ENCODE assay signal across 25 cellular contexts in genomic region chr12:26654623-26655022, GRCh38.
"Had no signal": no experiment of that assay in that cellular context is flagged by ENCODE, and none has a peak within 500 bp of the region (broad histone marks: within the 10 kb centered on the region; RNA-seq: fewer than 3 reads in every experiment).

No MANE protein-coding gene starts in this region.

- H3K27me3 ChIP-seq: ascending aorta, cardiac muscle cell, SJCRH30 had no signal

- H3K4me3 Mint-ChIP-seq: activated CD4-positive, alpha-beta T cell treated with anti-CD3 and anti-CD28 coated beads, Interleukin-2, amount 10 ng/mL, durations not matched to agents 7 days and 5 days; activated CD8-positive, alpha-beta T cell treated with anti-CD3 and anti-CD28 coated beads, Interleukin-2, amount 10 ng/mL, durations not matched to agents 7 days and 5 days; activated naive CD4-positive, alpha-beta T cell treated with anti-CD3 and anti-CD28 coated beads, Interleukin-2, amount 50 U/mL, for 24 hours; activated naive CD8-positive, alpha-beta T cell treated with anti-CD3 and anti-CD28 coated beads, Interleukin-2, amount 10 ng/mL, durations not matched to agents 7 days and 5 days; activated T-cell treated with anti-CD3 and anti-CD28 coated beads, Interleukin-2, amount 50 U/mL, for 24 hours; T-helper 2 cell treated with Interferon-gamma antibody and Interleukin-4, amounts not matched to agents 5 μg/mL and 100 μg/mL, for 36 hours had no signal

- H3K9me3 ChIP-seq: SJCRH30 had no signal

- H3K36me3 ChIP-seq: cardiac muscle cell, SJCRH30 had no signal

- DNase-seq: activated CD4-positive, alpha-beta T cell treated with anti-CD3 and anti-CD28 coated beads, Interleukin-2, amount 10 ng/mL, durations not matched to agents 7 days and 5 days; activated CD4-positive, alpha-beta T cell treated with anti-CD3 and anti-CD28 coated beads, Interleukin-2, amount 50 U/mL, for 48 hours; activated CD8-positive, alpha-beta T cell treated with anti-CD3 and anti-CD28 coated beads, Interleukin-2, amount 10 ng/mL, durations not matched to agents 7 days and 5 days; activated gamma-delta T cell; activated naive CD4-positive, alpha-beta T cell treated with Interleukin-2 at 50 U/mL for 16 hours; activated naive CD8-positive, alpha-beta T cell treated with anti-CD3 and anti-CD28 coated beads, Interleukin-2, amount 10 ng/mL, durations not matched to agents 7 days and 5 days; activated T-cell treated with anti-CD3 and anti-CD28 coated beads, Interleukin-2, amount 50 U/mL, for 24 hours; amygdala; Karpas-422; NCI-H1105; NCI-H1417 treated with DMSO at 0.1 percent for 48 hours; NCI-H187 treated with DMSO at 0.1 percent for 48 hours; NCI-H2081; NCI-H226; NCI-H446 treated with DMSO at 0.1 percent for 48 hours; NCI-H524 treated with DMSO at 0.1 percent for 48 hours; SHP77; SJCRH30 had no signal

- H3K4me3 ChIP-seq: ascending aorta, cardiac muscle cell, SJCRH30, SK-N-MC had no signal

- ATAC-seq: activated CD8-positive, alpha-beta T cell treated with anti-CD3 and anti-CD28 coated beads, Interleukin-2, amount 10 ng/mL, durations not matched to agents 7 days and 5 days; Panc1 had no signal

- H3K27ac Mint-ChIP-seq: activated CD4-positive, alpha-beta T cell treated with anti-CD3 and anti-CD28 coated beads, Interleukin-2, amount 10 ng/mL, durations not matched to agents 7 days and 5 days; activated CD8-positive, alpha-beta T cell treated with anti-CD3 and anti-CD28 coated beads, Interleukin-2, amount 10 ng/mL, durations not matched to agents 7 days and 5 days; activated naive CD4-positive, alpha-beta T cell treated with anti-CD3 and anti-CD28 coated beads, Interleukin-2, amount 50 U/mL, for 24 hours; activated naive CD8-positive, alpha-beta T cell treated with anti-CD3 and anti-CD28 coated beads, Interleukin-2, amount 10 ng/mL, durations not matched to agents 7 days and 5 days; activated T-cell treated with anti-CD3 and anti-CD28 coated beads, Interleukin-2, amount 50 U/mL, for 24 hours; activated T-helper 2 cell treated with anti-CD3 and anti-CD28 coated beads, Interferon-gamma antibody, Interleukin-2, Interleukin-4, amounts not matched to agents 10 μg/mL and 5 μg/mL and 100 μg/mL, durations not matched to agents 14 hours and 24 hours and 36 hours; T-helper 2 cell treated with Interferon-gamma antibody and Interleukin-4, amounts not matched to agents 5 μg/mL and 100 μg/mL, for 36 hours had no signal

- H3K27me3 Mint-ChIP-seq: activated CD4-positive, alpha-beta T cell treated with anti-CD3 and anti-CD28 coated beads, Interleukin-2, amount 10 ng/mL, durations not matched to agents 7 days and 5 days; activated naive CD4-positive, alpha-beta T cell treated with anti-CD3 and anti-CD28 coated beads, Interleukin-2, amount 50 U/mL, for 24 hours; activated naive CD8-positive, alpha-beta T cell treated with anti-CD3 and anti-CD28 coated beads, Interleukin-2, amount 10 ng/mL, durations not matched to agents 7 days and 5 days; activated T-cell treated with anti-CD3 and anti-CD28 coated beads, Interleukin-2, amount 50 U/mL, for 24 hours had no signal

- H3K4me1 ChIP-seq: ascending aorta, SJCRH30 had no signal

- H3K4me1 Mint-ChIP-seq: activated CD4-positive, alpha-beta T cell treated with anti-CD3 and anti-CD28 coated beads, Interleukin-2, amount 10 ng/mL, durations not matched to agents 7 days and 5 days; activated naive CD4-positive, alpha-beta T cell treated with anti-CD3 and anti-CD28 coated beads, Interleukin-2, amount 50 U/mL, for 24 hours; activated naive CD8-positive, alpha-beta T cell treated with anti-CD3 and anti-CD28 coated beads, Interleukin-2, amount 10 ng/mL, durations not matched to agents 7 days and 5 days had no signal

- H3K27ac ChIP-seq: ascending aorta, cardiac muscle cell, SJCRH30, SK-N-MC had no signal

- H3K9me3 Mint-ChIP-seq: activated naive CD4-positive, alpha-beta T cell treated with anti-CD3 and anti-CD28 coated beads, Interleukin-2, amount 50 U/mL, for 24 hours had no signal
